ENCODE assay signal across 8 cellular contexts in the genomic region with DNA sequence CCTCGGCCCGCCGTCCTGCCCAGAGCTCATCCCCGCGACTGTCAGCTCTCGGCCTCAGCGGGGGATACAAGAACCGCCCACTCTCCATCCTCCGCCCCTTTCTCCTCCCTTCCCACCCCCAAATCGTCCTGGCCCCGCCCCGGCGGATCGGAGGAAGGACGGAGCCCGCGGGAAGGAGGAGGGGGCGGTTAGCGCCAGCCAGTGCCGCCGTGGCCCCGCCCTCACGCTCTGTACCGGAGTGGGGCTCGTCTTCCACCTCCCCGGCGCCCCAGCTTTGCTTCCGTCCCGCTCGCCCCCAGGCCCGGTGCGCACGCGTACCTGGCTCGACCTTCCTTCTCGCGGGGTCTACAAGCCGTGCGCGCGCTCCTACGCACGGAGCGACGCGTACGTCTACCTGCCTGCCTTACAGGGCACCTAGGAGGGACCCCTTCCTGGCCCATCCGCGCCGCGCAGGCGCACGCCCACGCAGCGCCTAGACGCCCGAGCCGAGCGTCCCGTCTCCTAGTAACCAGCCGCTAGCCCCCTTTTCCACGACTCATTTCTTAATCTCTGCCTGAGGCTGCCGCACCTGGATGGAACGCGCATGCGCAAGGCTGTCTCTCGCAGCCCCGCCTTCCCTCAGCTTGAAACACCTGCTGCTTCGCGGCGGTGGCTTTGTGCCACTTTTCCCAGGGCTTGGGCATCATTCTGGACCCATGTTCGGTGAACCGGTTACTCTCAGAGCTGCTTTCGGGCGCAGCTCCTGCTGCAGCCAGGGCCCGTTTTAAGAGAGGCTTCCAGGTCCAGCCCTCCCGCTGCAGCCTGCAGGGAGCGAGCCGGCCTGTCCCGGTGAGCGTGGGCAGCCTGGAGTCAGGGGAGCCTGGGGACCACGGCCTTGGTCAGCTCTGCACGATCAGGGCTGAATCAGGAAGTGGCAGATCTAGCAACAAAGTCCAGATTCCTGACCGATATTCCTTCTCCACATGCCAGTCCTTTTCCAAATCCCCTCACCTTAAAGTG. TPM values are rescaled to one million over a fixed set of nuclear protein-coding genes. Genes with fewer than 3 reads are reported as not detected.
DNase-seq lines count a peak whose midpoint lies in the region; ATAC-seq and TF ChIP-seq lines count a peak whose summit lies in the region.

A gene with protein sequence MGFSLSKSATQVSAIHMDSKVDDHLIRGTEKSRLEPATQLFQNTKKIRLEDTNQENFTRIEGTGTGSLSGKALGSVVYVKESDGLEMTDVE (plus strand): TSS at position 598 of the 999 bp plus-strand sequence. CDS start 8,852 bp downstream, outside the sequence.

- H3K9me3 ChIP-seq in DND-41 (ENCODE audit: insufficient read depth, low read length, severe bottlenecking): no peaks in the 10 kb centered on the region
- H3K9me3 ChIP-seq in GM23248 (ENCODE audit: low read depth): no peaks in the 10 kb centered on the region
- H3K9me3 ChIP-seq in KOPT-K1 (ENCODE audit: insufficient read depth, low read length, poor library complexity, severe bottlenecking): no peaks in the 10 kb centered on the region
- H3K9me3 ChIP-seq in Panc1 (ENCODE audit: control insufficient read depth, insufficient read depth, low read depth, low read length): no peaks in the 10 kb centered on the region
- no peaks in the 10 kb centered on the region for H3K9me3 ChIP-seq in esophagus squamous epithelium

- H3F3A ChIP-seq in GM23248 (ENCODE audit: insufficient read depth): peaks cover 14% of the 10 kb centered on the region; the same call in 1 of the 2 replicates

- 1 to 2% methylated on average over 72 to 73 of the region's 84 CpGs for WGBS in GM23248 (ENCODE audit: low coverage in 1 of 2, low lambda C conversion rate in 2 of 2, missing lambda C conversion rate in 2 of 2), 2 experiments
- 0 to 1% methylated on average over 22 to 24 of the region's 84 CpGs for WGBS in esophagus squamous epithelium, 2 donors

- H3K27me3 Mint-ChIP-seq in activated T-cell treated with anti-CD3 and anti-CD28 coated beads, Interleukin-2, amount 50 U/mL, for 72 hours (ENCODE audit: low read depth): no peaks in the 10 kb centered on the region

- H3K27me3 ChIP-seq in DND-41 (ENCODE audit: insufficient read depth, low read length, poor library complexity) (peaks cover 13% of the 10 kb centered on the region), GM23248 (replicated peaks; ENCODE audit: insufficient read depth) (peaks cover 24% of the 10 kb centered on the region), Panc1 (ENCODE audit: control insufficient read depth, insufficient read depth, low read length) (no peaks in the 10 kb centered on the region; the same call in 1 of the 2 replicates), esophagus squamous epithelium (no peaks in the 10 kb centered on the region)

- H3K9me2 ChIP-seq in GM23248 (ENCODE audit: insufficient read depth): no peaks in the 10 kb centered on the region

- peak within 1 kb of the TSS; percentile 90 to 98 for H3K4me3 Mint-ChIP-seq in activated T-cell treated with anti-CD3 and anti-CD28 coated beads, Interleukin-2, amount 50 U/mL, for 72 hours

- H3K4me3 ChIP-seq in DND-41 (ENCODE audit: low read depth in 1 of 2, low read length in 2 of 2) (peak within 1 kb of the TSS; percentile 62 to 89), GM23248 (peak within 1 kb of the TSS; percentile 79), Panc1 (ENCODE audit: low read depth in 2 of 2, low read length in 2 of 2) (peak within 1 kb of the TSS; percentile 60 to 82), esophagus squamous epithelium (peak within 1 kb of the TSS; percentile 71 to 96 (median 94))

- CTCF ChIA-PET in Panc1 (lab: Charles Lee): no interaction called here

- H3K27ac Mint-ChIP-seq in activated T-cell treated with anti-CD3 and anti-CD28 coated beads, Interleukin-2, amount 50 U/mL, for 72 hours: peak within 1 kb of the TSS; percentile 85

- TF ChIP-seq CTCF in DND-41 (IDR thresholded peaks at IDR 0.05; ENCODE audit: borderline replicate concordance, extremely low read depth, low read length, poor library complexity, severe bottlenecking) (no peak), Panc1 (IDR thresholded peaks at IDR 0.05) (no peak), esophagus squamous epithelium (IDR thresholded peaks at IDR 0.05) (no peak)

- H3K36me3 ChIP-seq in DND-41 (ENCODE audit: insufficient read depth, low read length) (no peaks in the 10 kb centered on the region), GM23248 (ENCODE audit: low read depth) (no peaks in the 10 kb centered on the region), KOPT-K1 (ENCODE audit: insufficient read depth, low read length) (no peaks in the 10 kb centered on the region), Panc1 (ENCODE audit: control insufficient read depth, insufficient read depth, low read length) (no peaks in the 10 kb centered on the region), esophagus squamous epithelium (no peaks in the 10 kb centered on the region)

- H3K27ac ChIP-seq in DND-41 (ENCODE audit: low read length): peak within 1 kb of the TSS; percentile 59
- H3K27ac ChIP-seq in GM23248: no peak within 1 kb of the TSS
- peak within 1 kb of the TSS; percentile 53 for H3K27ac ChIP-seq in KOPT-K1 (ENCODE audit: low read depth, low read length, poor library complexity, severe bottlenecking)
- H3K27ac ChIP-seq in Panc1 (ENCODE audit: low read length): peak within 1 kb of the TSS; percentile 86
- H3K27ac ChIP-seq in esophagus squamous epithelium: peak within 1 kb of the TSS; percentile 87 to 98 (median 96)

- peaks cover 28% of the 10 kb centered on the region for H3K4me1 Mint-ChIP-seq in activated T-cell treated with anti-CD3 and anti-CD28 coated beads, Interleukin-2, amount 50 U/mL, for 72 hours (ENCODE audit: low read depth)

- H3K36me3 Mint-ChIP-seq in activated T-cell treated with anti-CD3 and anti-CD28 coated beads, Interleukin-2, amount 50 U/mL, for 72 hours (ENCODE audit: insufficient read depth in 2 of 2): peaks cover 2 to 5% of the 10 kb centered on the region in 2 donors

- POLR2A ChIA-PET in Panc1 (lab: Charles Lee): interaction anchor here (0.6 to 1.0 kb wide), 2 partner anchors 14 to 413 kb away, joined by 3 read pairs; no protein-coding TSS in a partner anchor

- H3K9ac ChIP-seq in DND-41 (ENCODE audit: low read depth, low read length): peak within 1 kb of the TSS; percentile 64
- peak within 1 kb of the TSS; percentile 36 for H3K9ac ChIP-seq in GM23248

- DNase-seq in DND-41 (peak; percentile 94), GM23248 (peak; percentile 83), Panc1 (ENCODE audit: low read depth, low spot score) (peak; percentile 27), esophagus squamous epithelium (lab: John Stamatoyannopoulos, UW) (peak; percentile 66), myocyte (ENCODE audit: low read depth) (peak; percentile 92)
- DNase-seq in activated T-cell treated with anti-CD3 and anti-CD28 coated beads, Interleukin-2, amount 50 U/mL, for 72 hours: peak; percentile 98
- peak; percentile 95 to 98 for DNase-seq in stimulated activated CD8-positive, alpha-beta memory T cell treated with anti-CD3 and anti-CD28 coated beads, Interleukin-7, amount 100 ng/mL, for 4 hours (ENCODE audit: low read depth in 2 of 2)

- intact Hi-C loops in Panc1 (cut with micrococcal nuclease; ENCODE audit: unreplicated experiment): no loop called here
- intact Hi-C loops in esophagus squamous epithelium (cut with DNase I): no loop called here

- H2AFZ ChIP-seq in DND-41 (ENCODE audit: low read depth, low read length) (peak within 1 kb of the TSS; percentile 98), GM23248 (peak within 1 kb of the TSS; percentile 93)

- no TSS peak for BruUV-seq in Panc1 (replicated peaks; lab: Mats Ljungman, UMichigan)

- peaks cover 25% of the 10 kb centered on the region for H3K4me1 ChIP-seq in DND-41 (ENCODE audit: insufficient read depth, low read length)
- H3K4me1 ChIP-seq in GM23248 (ENCODE audit: insufficient read depth): no peaks in the 10 kb centered on the region
- H3K4me1 ChIP-seq in Panc1 (ENCODE audit: control insufficient read depth, insufficient read depth, low read length): peaks cover 14% of the 10 kb centered on the region
- peaks cover 5 to 21% (median 8%) of the 10 kb centered on the region in 3 donors for H3K4me1 ChIP-seq in esophagus squamous epithelium

- no peaks in the 10 kb centered on the region for H3K9me3 Mint-ChIP-seq in activated T-cell treated with anti-CD3 and anti-CD28 coated beads, Interleukin-2, amount 50 U/mL, for 72 hours

- ATAC-seq in DND-41 (ENCODE audit: insufficient read depth, low read depth) (peak; percentile 90), Panc1 (peak; percentile 96)
- peak; percentile 92 to 93 for ATAC-seq in activated T-cell treated with anti-CD3 and anti-CD28 coated beads, Interleukin-2, amount 50 U/mL, for 72 hours (replicated peaks in 1 of 2)

- H3K4me2 ChIP-seq in DND-41 (ENCODE audit: insufficient read depth, low read length) (peak within 1 kb of the TSS; percentile 99), GM23248 (ENCODE audit: unreplicated experiment) (peak within 1 kb of the TSS; percentile 95)

- in situ Hi-C loops in GM23248 (cut with MboI) (no loop called here), Panc1 (cut with HindIII; ENCODE audit: low pct_unique_long_range_greater_than_20kb, low sequenced_read_pairs) (no loop called here)

- no peaks in the 10 kb centered on the region for H3K79me2 ChIP-seq in DND-41 (ENCODE audit: insufficient read depth, low read length)
- H3K79me2 ChIP-seq in GM23248 (ENCODE audit: insufficient read depth): no peaks in the 10 kb centered on the region

- H4K20me1 ChIP-seq in DND-41 (ENCODE audit: insufficient read depth, low read length) (no peaks in the 10 kb centered on the region), GM23248 (ENCODE audit: insufficient read depth) (no peaks in the 10 kb centered on the region)

- TF ChIP-seq POLR2A in esophagus squamous epithelium (IDR thresholded peaks at IDR 0.05): peak in 2 of 4 donors; percentile 0 to 82

RNA-seq across cellular contexts. Expression of the gene that starts here (rescaled TPM):
- not detected in 2 replicates for total RNA-seq in GM23248 (2014; rRNA removed; shearing (Covaris generic))
- not detected in 2 replicates for polyA plus RNA-seq in GM23248 (2016; fragmentation: Nextera tagmentation; extraction: Ambion mirVana)
- total RNA-seq in Panc1 (2021; ENCODE audit: unreplicated experiment) (1.5 TPM), esophagus squamous epithelium (1 to 10 TPM in 1 of 4 donors, under 1 TPM in 3; 0.49 to 1.2 (median 0.86) TPM), myocyte (0.78 TPM in 1 of 2 replicates, not detected in the other)
- 0.61 TPM for polyA plus RNA-seq in Panc1 (2012; ENCODE audit: insufficient read length)
- 1 to 10 TPM; 1.7 to 1.9 TPM for total RNA-seq in activated T-cell treated with anti-CD3 and anti-CD28 coated beads, Interleukin-2, amount 50 U/mL, for 72 hours
- 0.21 TPM for polyA plus RNA-seq in myocyte (2012)

Comparison
In these comparisons a context has a peak if more than half of its experiments do, and no peak if none do; other contexts are left out.
1. Peak in DNase-seq, H3K4me3 ChIP-seq, H3K9ac ChIP-seq and H3K4me2 ChIP-seq in GM23248; RNA of the gene not detected or under 1 TPM.
2. Peak in DNase-seq in myocyte; RNA of the gene not detected or under 1 TPM.
3. DNase-seq: peak in every context shown above with its lines; median percentile 98 in activated T-cell treated with anti-CD3 and anti-CD28 coated beads, Interleukin-2, amount 50 U/mL, for 72 hours; 96 in stimulated activated CD8-positive, alpha-beta memory T cell treated with anti-CD3 and anti-CD28 coated beads, Interleukin-7, amount 100 ng/mL, for 4 hours; 94 in DND-41; 92 in myocyte; 83 in GM23248; 66 in esophagus squamous epithelium; 27 in Panc1.